Comparison of ENCODE assay signal across 8 cellular contexts in the genomic region with DNA sequence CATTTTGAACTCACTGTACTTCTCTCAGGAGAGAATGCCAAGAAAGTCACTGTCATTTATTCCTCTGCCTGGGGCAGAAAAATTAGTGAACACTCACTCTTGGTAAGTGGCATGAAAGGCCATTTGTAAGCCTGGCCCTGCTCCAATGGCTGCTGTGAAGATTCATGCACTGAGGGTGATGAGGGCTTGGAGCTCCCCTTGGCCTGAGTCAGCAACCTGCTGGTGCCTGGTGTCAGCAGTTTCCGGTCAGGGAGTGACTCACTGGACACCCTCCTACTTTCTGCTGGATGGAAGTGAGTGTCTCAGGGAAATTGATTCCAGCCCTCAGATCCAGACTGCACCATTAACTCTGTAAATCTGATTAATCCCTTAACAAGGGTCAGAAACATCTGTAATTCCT. TPM values are rescaled to one million over a fixed set of nuclear protein-coding genes. Genes with fewer than 3 reads are reported as not detected.
DNase-seq lines count a peak whose midpoint lies in the region; ATAC-seq and TF ChIP-seq lines count a peak whose summit lies in the region.

No MANE protein-coding gene starts in this region.

- H3K4me3 Mint-ChIP-seq in endodermal cell: no peak overlapping the region

- H3K27me3 ChIP-seq in MM.1S (replicated peaks; ENCODE audit: insufficient read depth, low read length): no peaks in the 10 kb centered on the region
- no peaks in the 10 kb centered on the region for H3K27me3 ChIP-seq in endodermal cell (ENCODE audit: control insufficient read depth, insufficient read depth, low read length, poor library complexity, severe bottlenecking)
- no peaks in the 10 kb centered on the region for H3K27me3 ChIP-seq in lower lobe of right lung (ENCODE audit: low read depth)
- no peaks in the 10 kb centered on the region for H3K27me3 ChIP-seq in gastrocnemius medialis

- H3K79me2 ChIP-seq in MM.1S (ENCODE audit: low read length): no peaks in the 10 kb centered on the region

- H3K9ac ChIP-seq in MM.1S (ENCODE audit: low read length) (no peak overlapping the region), endodermal cell (ENCODE audit: extremely low read depth, low read length, poor library complexity, severe bottlenecking) (no peak overlapping the region)

- no peaks in the 10 kb centered on the region for H3K36me3 Mint-ChIP-seq in endodermal cell (ENCODE audit: low read depth)

- 100% methylated on average over 1 of the region's 1 CpG; no CpG with 5 or more reads in 1 of the 2 experiments for WGBS in endodermal cell (ENCODE audit: insufficient coverage in 1 of 2, insufficient read length in 1 of 2), 2 experiments

- H3F3A ChIP-seq in MM.1S (ENCODE audit: insufficient read depth, low read length): no peaks in the 10 kb centered on the region

- TF ChIP-seq POLR2A in gastrocnemius medialis (IDR thresholded peaks at IDR 0.05): no peak

- H3K4me3 ChIP-seq in MM.1S (ENCODE audit: low read length): no peak overlapping the region
- H3K4me3 ChIP-seq in cardiac fibroblast (replicated peaks in 1 of 2; ENCODE audit: low read depth in 2 of 2, low read length in 2 of 2): no peak overlapping the region
- no peak overlapping the region for H3K4me3 ChIP-seq in mucosa of descending colon
- H3K4me3 ChIP-seq in endodermal cell (ENCODE audit: low read length): no peak overlapping the region
- H3K4me3 ChIP-seq in lower lobe of right lung: no peak overlapping the region
- H3K4me3 ChIP-seq in gastrocnemius medialis: no peak overlapping the region

- H2AFZ ChIP-seq in MM.1S (ENCODE audit: low read length): peak overlapping the region; percentile 16

- H3K27ac ChIP-seq in MM.1S (ENCODE audit: low read length): no peak overlapping the region
- no peak overlapping the region for H3K27ac ChIP-seq in endodermal cell (ENCODE audit: low read depth, low read length)
- H3K27ac ChIP-seq in lower lobe of right lung: no peak overlapping the region
- H3K27ac ChIP-seq in gastrocnemius medialis: no peak overlapping the region

- in situ Hi-C loops in Caki2 (cut with HindIII; ENCODE audit: low pct_unique_long_range_greater_than_20kb, low sequenced_read_pairs) (no loop called here), gastrocnemius medialis (cut with MboI; ENCODE audit: low sequenced_read_pairs in 4 of 4) (no loop called here)

- H3K9me3 ChIP-seq in MM.1S (replicated peaks; ENCODE audit: insufficient read depth, low read length) (no peaks in the 10 kb centered on the region), mucosa of descending colon (no peaks in the 10 kb centered on the region), endodermal cell (ENCODE audit: control insufficient read depth, low read length) (no peaks in the 10 kb centered on the region), lower lobe of right lung (no peaks in the 10 kb centered on the region), gastrocnemius medialis (no peaks in the 10 kb centered on the region)

- ATAC-seq in mucosa of descending colon (peak; percentile 77), HG03135 (IDR thresholded peaks at IDR 0.05; ENCODE audit: unreplicated experiment) (no peak), lower lobe of right lung (no peak), gastrocnemius medialis (no peak)

- H3K4me2 ChIP-seq in MM.1S (ENCODE audit: low read depth, low read length): no peak overlapping the region

- no peaks in the 10 kb centered on the region for H3K4me1 Mint-ChIP-seq in endodermal cell

- H3K4me1 ChIP-seq in MM.1S (ENCODE audit: low read length): peaks cover 6% of the 10 kb centered on the region; the same call in 1 of the 2 replicates
- no peaks in the 10 kb centered on the region for H3K4me1 ChIP-seq in mucosa of descending colon (ENCODE audit: low read depth)
- no peaks in the 10 kb centered on the region for H3K4me1 ChIP-seq in endodermal cell (ENCODE audit: control insufficient read depth, insufficient read depth, low read length)
- no peaks in the 10 kb centered on the region for H3K4me1 ChIP-seq in lower lobe of right lung
- H3K4me1 ChIP-seq in gastrocnemius medialis: no peaks in the 10 kb centered on the region

- H3K9me2 ChIP-seq in MM.1S (replicated peaks; ENCODE audit: insufficient read depth, low read length): no peaks in the 10 kb centered on the region

- TF ChIP-seq CTCF in MM.1S (IDR thresholded peaks at IDR 0.05; ENCODE audit: low read length): no peak
- TF ChIP-seq CTCF in cardiac fibroblast (IDR thresholded peaks at IDR 0.05; ENCODE audit: low read depth, low read length): no peak
- TF ChIP-seq CTCF in mucosa of descending colon (IDR thresholded peaks at IDR 0.05): no peak
- TF ChIP-seq CTCF in endodermal cell (conservative IDR thresholded peaks at IDR 0.05): no peak
- TF ChIP-seq CTCF in lower lobe of right lung (IDR thresholded peaks at IDR 0.05): no peak
- TF ChIP-seq CTCF in gastrocnemius medialis (IDR thresholded peaks at IDR 0.05 in 4 of 5, conservative IDR thresholded peaks at IDR 0.05 in 1 of 5): no peak

- no peaks in the 10 kb centered on the region for H3K36me3 ChIP-seq in MM.1S (replicated peaks; ENCODE audit: insufficient read depth, low read length)
- H3K36me3 ChIP-seq in mucosa of descending colon (ENCODE audit: low read depth): no peaks in the 10 kb centered on the region
- H3K36me3 ChIP-seq in endodermal cell (ENCODE audit: control insufficient read depth, insufficient read depth, low read length): no peaks in the 10 kb centered on the region
- no peaks in the 10 kb centered on the region for H3K36me3 ChIP-seq in lower lobe of right lung
- no peaks in the 10 kb centered on the region for H3K36me3 ChIP-seq in gastrocnemius medialis

- no peaks in the 10 kb centered on the region for H3K27me3 Mint-ChIP-seq in endodermal cell (ENCODE audit: insufficient read depth)

- no peaks in the 10 kb centered on the region for H4K20me1 ChIP-seq in MM.1S (ENCODE audit: insufficient read depth, low read length)

- H3K27ac Mint-ChIP-seq in endodermal cell: no peak overlapping the region

- DNase-seq in Caki2 (ENCODE audit: low read depth) (peak; percentile 93), MM.1S (peak; percentile 49), cardiac fibroblast (ENCODE audit: low read depth in 2 of 2) (peak; percentile 79 to 94), mucosa of descending colon (no peak), endodermal cell (no peak), lower lobe of right lung (no peak), gastrocnemius medialis (no peak)

- H3K9me3 Mint-ChIP-seq in endodermal cell: no peaks in the 10 kb centered on the region

- intact Hi-C loops in mucosa of descending colon (cut with DNase I, micrococcal nuclease): no loop called here
- intact Hi-C loops in lower lobe of right lung (cut with DNase I): no loop called here
- intact Hi-C loops in gastrocnemius medialis (cut with DNase I; ENCODE audit: low total_unique reads): no loop called here

RNA-seq across cellular contexts. Expression of a gene that starts 37.6 kb away (rescaled TPM):
- total RNA-seq in Caki2 (2014; rRNA removed; shearing (Covaris generic); ENCODE audit: low replicate concordance): 100 and 124 TPM in 2 replicates
- total RNA-seq in mucosa of descending colon (100 to 1,000 TPM in 1 of 3 donors, 10 to 100 TPM in 2; 77.0 to 121 (median 92.0) TPM), endodermal cell (100 to 1,000 TPM; 222 to 230 TPM), lower lobe of right lung (103 TPM), gastrocnemius medialis (100 to 1,000 TPM in 1 of 4 donors, 10 to 100 TPM in 3; 57.5 to 234 (median 65.1) TPM)
- polyA plus RNA-seq in endodermal cell (2013, experiment 1 of 2): 259 TPM
- 232 TPM for polyA plus RNA-seq in endodermal cell (2013, experiment 2 of 2)

Comparison
In these comparisons a context has a peak if more than half of its experiments do, and no peak if none do; other contexts are left out.
1. DNase-seq: peak in Caki2 (single experiment), MM.1S (single experiment) and cardiac fibroblast (2 of 2); none in mucosa of descending colon (0 of 3), endodermal cell (single experiment), lower lobe of right lung (single experiment) and gastrocnemius medialis (0 of 2).